12 cellular contexts compared by ENCODE assay signal in the genomic region with DNA sequence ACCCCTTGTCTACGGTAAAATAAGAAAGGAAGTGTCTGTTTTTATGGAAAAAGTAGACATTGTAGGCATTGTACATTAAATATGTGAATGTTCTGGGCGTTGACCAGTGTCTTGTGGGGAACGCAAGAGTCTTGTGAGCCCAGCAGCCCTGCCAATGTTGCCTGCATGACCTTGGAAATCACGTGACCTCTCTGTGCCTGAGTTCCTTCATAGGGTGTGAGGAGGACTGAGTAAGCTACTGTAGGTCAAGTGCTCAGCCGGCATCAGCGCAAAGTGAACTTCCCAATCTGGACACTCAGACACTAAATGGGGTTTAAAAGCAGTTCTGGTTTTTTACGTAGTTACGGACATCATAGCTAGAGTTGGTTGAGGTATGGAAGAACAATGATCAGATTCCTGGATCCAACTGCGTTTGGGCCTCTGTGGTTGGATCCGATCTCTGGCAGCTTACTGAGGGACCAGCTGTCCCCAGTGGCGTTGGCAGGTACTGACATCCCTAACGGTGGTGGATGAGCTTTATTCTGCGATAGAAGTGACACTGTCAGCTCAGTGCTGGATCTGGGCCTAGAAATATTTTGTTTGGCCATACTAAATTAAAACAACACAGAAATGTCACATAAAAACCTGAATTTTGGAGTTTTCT.
DNase-seq lines count a peak whose midpoint lies in the region; ATAC-seq and TF ChIP-seq lines count a peak whose summit lies in the region.
"Had no signal": no experiment of that assay in that cellular context is flagged by ENCODE, and none has a peak within 500 bp of the region (broad histone marks: within the 10 kb centered on the region; RNA-seq: fewer than 3 reads in every experiment).

No MANE protein-coding gene starts in this region.

- H3K9me3 ChIP-seq in endodermal cell (ENCODE audit: control insufficient read depth, low read length) = peaks cover 9% of the 10 kb centered on the region
- no peaks in the 10 kb centered on the region for H3K9me3 ChIP-seq in neural cell (ENCODE audit: low read length)

- TF ChIP-seq EP300 in neural cell (conservative IDR thresholded peaks at IDR 0.05; ENCODE audit: poor library complexity, severe bottlenecking) = no peak

- H3K27me3 Mint-ChIP-seq in Calu3 (ENCODE audit: unreplicated experiment) (peaks cover 21% of the 10 kb centered on the region), endodermal cell (ENCODE audit: insufficient read depth) (no peaks in the 10 kb centered on the region)

- H3K4me3 ChIP-seq in endodermal cell (ENCODE audit: low read length) (no peak overlapping the region), neural cell (ENCODE audit: low read length) (no peak overlapping the region)

- 78 to 79% methylated on average over 12 to 13 of the region's 13 CpGs for WGBS in endodermal cell (ENCODE audit: insufficient coverage in 1 of 2, insufficient read length in 1 of 2), 2 experiments

- no peak for ATAC-seq in HG03280 (IDR thresholded peaks at IDR 0.05; ENCODE audit: unreplicated experiment)
- ATAC-seq: T-cell had no signal

- peak; percentile 28 for DNase-seq in Calu3
- peak; percentile 84 for DNase-seq in endodermal cell
- DNase-seq in effector CD8-positive, alpha-beta T cell (lab: John Stamatoyannopoulos, UW) = no peak
- DNase-seq in NCI-H2081 treated with DMSO at 0.1 percent for 48 hours (lab: John Stamatoyannopoulos, UW) = no peak
- no peak for DNase-seq in COLO829 (ENCODE audit: low spot score)
- DNase-seq: DMS153, hippocampal formation, T-cell had no signal

- H4K20me1 ChIP-seq in neural cell (ENCODE audit: insufficient read depth) = no peaks in the 10 kb centered on the region

- H3K9ac ChIP-seq in endodermal cell (ENCODE audit: extremely low read depth, low read length, poor library complexity, severe bottlenecking) = no peak overlapping the region
- no peak overlapping the region for H3K9ac ChIP-seq in neural cell (ENCODE audit: low read length)

- intact Hi-C loops in Calu3 (cut with micrococcal nuclease; ENCODE audit: unreplicated experiment) = no loop called here

- CTCF ChIA-PET in Calu3 (lab: Charles Lee) = interaction anchor here (0.8 to 1.6 kb wide), 5 partner anchors 10 to 37 kb away, joined by 3 to 4 read pairs (median 3); no protein-coding TSS in a partner anchor

- H3K9me2 ChIP-seq in neural cell (ENCODE audit: insufficient read depth, low read length) = no peaks in the 10 kb centered on the region

- H3K36me3 Mint-ChIP-seq in Calu3 (ENCODE audit: insufficient read depth, unreplicated experiment) (no peaks in the 10 kb centered on the region), endodermal cell (ENCODE audit: low read depth) (peaks cover 2% of the 10 kb centered on the region)
- H3K36me3 Mint-ChIP-seq: activated naive CD8-positive, alpha-beta T cell; T-cell had no signal

- H3K4me2 ChIP-seq in neural cell (ENCODE audit: low read length) = no peak overlapping the region

- H3K27ac Mint-ChIP-seq in Calu3 (ENCODE audit: unreplicated experiment) = no peak overlapping the region
- H3K27ac Mint-ChIP-seq in endodermal cell = no peak overlapping the region
- H3K27ac Mint-ChIP-seq: activated naive CD8-positive, alpha-beta T cell; T-cell had no signal

- H3K9me3 Mint-ChIP-seq in Calu3 (ENCODE audit: low read depth, unreplicated experiment) (peaks cover 2% of the 10 kb centered on the region), endodermal cell (peaks cover 1% of the 10 kb centered on the region)
- H3K9me3 Mint-ChIP-seq: T-cell had no signal

- H3K4me1 Mint-ChIP-seq in Calu3 (ENCODE audit: low read depth, unreplicated experiment) (no peaks in the 10 kb centered on the region), endodermal cell (no peaks in the 10 kb centered on the region)
- H3K4me1 Mint-ChIP-seq: T-cell had no signal

- BruUV-seq in Calu3 (replicated peaks; lab: Mats Ljungman, UMichigan) = no TSS peak

- H3K36me3 ChIP-seq in endodermal cell (ENCODE audit: control insufficient read depth, insufficient read depth, low read length) (no peaks in the 10 kb centered on the region), neural cell (ENCODE audit: insufficient read depth, low read length) (no peaks in the 10 kb centered on the region)

- no peak for TF ChIP-seq RAD21 in neural cell (conservative IDR thresholded peaks at IDR 0.05)

- TF ChIP-seq CTCF in Calu3 (IDR thresholded peaks at IDR 0.05; ENCODE audit: unreplicated experiment) (peak; percentile 61), LNCAP (IDR thresholded peaks at IDR 0.05) (0 out of 2 replicates have a peak, but pooled peaks have one; percentile 30), endodermal cell (conservative IDR thresholded peaks at IDR 0.05) (peak; percentile 82), neural cell (IDR thresholded peaks at IDR 0.05; ENCODE audit: poor library complexity, severe bottlenecking) (peak; percentile 23)

- H3K27ac ChIP-seq in endodermal cell (ENCODE audit: low read depth, low read length) = no peak overlapping the region
- no peak overlapping the region for H3K27ac ChIP-seq in neural cell (ENCODE audit: low read length)

- H3K4me1 ChIP-seq in endodermal cell (ENCODE audit: control insufficient read depth, insufficient read depth, low read length) = no peaks in the 10 kb centered on the region

- no peaks in the 10 kb centered on the region for H3K27me3 ChIP-seq in endodermal cell (ENCODE audit: control insufficient read depth, insufficient read depth, low read length, poor library complexity, severe bottlenecking)
- no peaks in the 10 kb centered on the region for H3K27me3 ChIP-seq in neural cell (ENCODE audit: insufficient read depth, low read depth, low read length)

- H3F3A ChIP-seq in neural cell (ENCODE audit: insufficient read depth, low read length, poor library complexity, severe bottlenecking) = no peaks in the 10 kb centered on the region

- no peak overlapping the region for H3K4me3 Mint-ChIP-seq in Calu3 (ENCODE audit: low read depth, unreplicated experiment)
- H3K4me3 Mint-ChIP-seq in endodermal cell = no peak overlapping the region
- H3K4me3 Mint-ChIP-seq: activated naive CD8-positive, alpha-beta T cell; T-cell had no signal

- H2AFZ ChIP-seq in neural cell (ENCODE audit: low read depth, low read length) = no peak overlapping the region

- no peaks in the 10 kb centered on the region for H3K79me2 ChIP-seq in neural cell (replicated peaks; ENCODE audit: insufficient read depth, low read length)

TF ChIP-seq in neural cell, 6 proteins besides CTCF, POLR2A, EP300 and RAD21:
- TF ChIP-seq POLR2AphosphoS5 (IDR thresholded peaks at IDR 0.05) (no peak), TAF1 (IDR thresholded peaks at IDR 0.05; ENCODE audit: low read depth) (no peak), SMC3 (conservative IDR thresholded peaks at IDR 0.05; ENCODE audit: poor library complexity) (no peak), EZH2 (IDR thresholded peaks at IDR 0.05; ENCODE audit: borderline replicate concordance, insufficient read depth, low read length, poor library complexity, severe bottlenecking) (no peak), MXI1 (conservative IDR thresholded peaks at IDR 0.05; ENCODE audit: poor library complexity, severe bottlenecking) (no peak)
- TF ChIP-seq, protein P1, sequence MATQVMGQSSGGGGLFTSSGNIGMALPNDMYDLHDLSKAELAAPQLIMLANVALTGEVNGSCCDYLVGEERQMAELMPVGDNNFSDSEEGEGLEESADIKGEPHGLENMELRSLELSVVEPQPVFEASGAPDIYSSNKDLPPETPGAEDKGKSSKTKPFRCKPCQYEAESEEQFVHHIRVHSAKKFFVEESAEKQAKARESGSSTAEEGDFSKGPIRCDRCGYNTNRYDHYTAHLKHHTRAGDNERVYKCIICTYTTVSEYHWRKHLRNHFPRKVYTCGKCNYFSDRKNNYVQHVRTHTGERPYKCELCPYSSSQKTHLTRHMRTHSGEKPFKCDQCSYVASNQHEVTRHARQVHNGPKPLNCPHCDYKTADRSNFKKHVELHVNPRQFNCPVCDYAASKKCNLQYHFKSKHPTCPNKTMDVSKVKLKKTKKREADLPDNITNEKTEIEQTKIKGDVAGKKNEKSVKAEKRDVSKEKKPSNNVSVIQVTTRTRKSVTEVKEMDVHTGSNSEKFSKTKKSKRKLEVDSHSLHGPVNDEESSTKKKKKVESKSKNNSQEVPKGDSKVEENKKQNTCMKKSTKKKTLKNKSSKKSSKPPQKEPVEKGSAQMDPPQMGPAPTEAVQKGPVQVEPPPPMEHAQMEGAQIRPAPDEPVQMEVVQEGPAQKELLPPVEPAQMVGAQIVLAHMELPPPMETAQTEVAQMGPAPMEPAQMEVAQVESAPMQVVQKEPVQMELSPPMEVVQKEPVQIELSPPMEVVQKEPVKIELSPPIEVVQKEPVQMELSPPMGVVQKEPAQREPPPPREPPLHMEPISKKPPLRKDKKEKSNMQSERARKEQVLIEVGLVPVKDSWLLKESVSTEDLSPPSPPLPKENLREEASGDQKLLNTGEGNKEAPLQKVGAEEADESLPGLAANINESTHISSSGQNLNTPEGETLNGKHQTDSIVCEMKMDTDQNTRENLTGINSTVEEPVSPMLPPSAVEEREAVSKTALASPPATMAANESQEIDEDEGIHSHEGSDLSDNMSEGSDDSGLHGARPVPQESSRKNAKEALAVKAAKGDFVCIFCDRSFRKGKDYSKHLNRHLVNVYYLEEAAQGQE (IDR thresholded peaks at IDR 0.05; ENCODE audit: borderline replicate concordance) = no peak

Comparison
In these comparisons a context has a peak if more than half of its experiments do, and no peak if none do; other contexts are left out.
1. DNase-seq: peak in Calu3 (single experiment) and endodermal cell (single experiment); none in effector CD8-positive, alpha-beta T cell (single experiment), NCI-H2081 treated with DMSO at 0.1 percent for 48 hours (single experiment) and COLO829 (single experiment).
2. CTCF ChIP-seq: peak in every context shown above with its lines; median percentile 82 in endodermal cell; 61 in Calu3; 30 in LNCAP; 23 in neural cell.